In genomic region chr9:132238026-132238972, GRCh38 we compare ENCODE assay signal across 1 cellular context.
TF ChIP-seq lines count a peak whose summit lies in the region.

No MANE protein-coding gene starts in this region.

TF ChIP-seq in H1, 55 proteins besides CTCF, POLR2A, EP300 and RAD21:
- TF ChIP-seq RBBP5 (IDR thresholded peaks at IDR 0.05; ENCODE audit: borderline replicate concordance, low read depth, low read length) = no peak
- TF ChIP-seq BRCA1 (IDR thresholded peaks at IDR 0.05; ENCODE audit: low read depth, low read length) = no peak
- no peak for TF ChIP-seq CBX8 (IDR thresholded peaks at IDR 0.05; ENCODE audit: borderline replicate concordance, low read depth, low read length)
- no peak for TF ChIP-seq FOSL1 (IDR thresholded peaks at IDR 0.05; ENCODE audit: insufficient read depth, low read depth, low read length)
- no peak for TF ChIP-seq ATF3 (IDR thresholded peaks at IDR 0.05; ENCODE audit: insufficient read depth, low read depth, low read length)
- no peak for TF ChIP-seq CHD2 (IDR thresholded peaks at IDR 0.05; ENCODE audit: low read length)
- TF ChIP-seq NANOG (IDR thresholded peaks at IDR 0.05; ENCODE audit: insufficient read depth, low read depth, low read length, poor library complexity, severe bottlenecking) = no peak
- TF ChIP-seq EGR1 (IDR thresholded peaks at IDR 0.05; ENCODE audit: borderline replicate concordance, low read depth, low read length) = no peak
- TF ChIP-seq HDAC6 (IDR thresholded peaks at IDR 0.05; ENCODE audit: low read depth, low read length) = no peak
- no peak for TF ChIP-seq BACH1 (IDR thresholded peaks at IDR 0.05; ENCODE audit: low read length)
- no peak for TF ChIP-seq KDM4A (IDR thresholded peaks at IDR 0.05; ENCODE audit: low read depth, low read length, severe bottlenecking)
- TF ChIP-seq PHF8 (conservative IDR thresholded peaks at IDR 0.05; ENCODE audit: low read depth, low read length) = no peak
- no peak for TF ChIP-seq EZH2 (IDR thresholded peaks at IDR 0.05; ENCODE audit: low read depth, low read length, severe bottlenecking)
- no peak for TF ChIP-seq TAF7 (optimal IDR thresholded peaks at IDR 0.05; ENCODE audit: borderline replicate concordance, low read depth, low read length)
- TF ChIP-seq RFX5 (IDR thresholded peaks at IDR 0.05; ENCODE audit: borderline replicate concordance, low read depth, low read length) = no peak
- no peak for TF ChIP-seq SRF (IDR thresholded peaks at IDR 0.05; ENCODE audit: low read depth, low read length)
- no peak for TF ChIP-seq JUN (IDR thresholded peaks at IDR 0.05; ENCODE audit: low read depth, low read length)
- TF ChIP-seq SP4 (IDR thresholded peaks at IDR 0.05; ENCODE audit: low read length) = no peak
